In genomic region chr1:192529031-192529755, GRCh38 we compare ENCODE assay signal across 13 cellular contexts. TPM values are rescaled to one million over a fixed set of nuclear protein-coding genes. Genes with fewer than 3 reads are reported as not detected.
DNase-seq lines count a peak whose midpoint lies in the region; ATAC-seq, FAIRE-seq and TF ChIP-seq lines count a peak whose summit lies in the region.
"Had no signal": no experiment of that assay in that cellular context is flagged by ENCODE, and none has a peak within 500 bp of the region (broad histone marks: within the 10 kb centered on the region; RNA-seq: fewer than 3 reads in every experiment).

No MANE protein-coding gene starts in this region.

- peak; percentile 69 for FAIRE-seq in GM12891 (lab: Jason Lieb, UNC)

- peaks cover 18% of the 10 kb centered on the region for H3F3A ChIP-seq in MM.1S (ENCODE audit: insufficient read depth, low read length)
- peaks cover 20% of the 10 kb centered on the region for H3F3A ChIP-seq in smooth muscle cell (ENCODE audit: low read depth)

- no peaks in the 10 kb centered on the region for H3K9me2 ChIP-seq in MM.1S (replicated peaks; ENCODE audit: insufficient read depth, low read length)

- TF ChIP-seq POLR2A in GM12891 (IDR thresholded peaks at IDR 0.05; ENCODE audit: low read depth, low read length) = no peak
- no peak for TF ChIP-seq POLR2A in esophagus muscularis mucosa (IDR thresholded peaks at IDR 0.05; ENCODE audit: low read depth)

- ATAC-seq in GM21825 (IDR thresholded peaks at IDR 0.05; ENCODE audit: unreplicated experiment) = no peak
- ATAC-seq in GM18502 (IDR thresholded peaks at IDR 0.05; ENCODE audit: poor library complexity, unreplicated experiment) = no peak

- H3K4me3 ChIP-seq in MM.1S (ENCODE audit: low read length) (no peak overlapping the region), esophagus muscularis mucosa (no peak overlapping the region), smooth muscle cell (no peak overlapping the region)
- H3K4me3 ChIP-seq: BLaER1 treated with 17β-estradiol and CSF1 and Interleukin-3, amounts not matched to agents 10 nM and 100 nM had no signal

- no peak for TF ChIP-seq EP300 in esophagus muscularis mucosa (IDR thresholded peaks at IDR 0.05)

- peak overlapping the region; percentile 58 for H3K4me2 ChIP-seq in MM.1S (ENCODE audit: low read depth, low read length)
- peak overlapping the region; percentile 76 for H3K4me2 ChIP-seq in smooth muscle cell

- WGBS in esophagus muscularis mucosa = 80% methylated on average over 3 of the region's 3 CpGs
- WGBS in smooth muscle cell (ENCODE audit: low lambda C conversion rate) = 26% methylated on average over 3 of the region's 3 CpGs

- H3K9ac ChIP-seq in MM.1S (ENCODE audit: low read length) (no peak overlapping the region), smooth muscle cell (ENCODE audit: low read depth) (peak overlapping the region; percentile 76)

- H3K27me3 ChIP-seq in MM.1S (replicated peaks; ENCODE audit: insufficient read depth, low read length) = no peaks in the 10 kb centered on the region
- H3K27me3 ChIP-seq in esophagus muscularis mucosa = no peaks in the 10 kb centered on the region
- H3K27me3 ChIP-seq in smooth muscle cell (ENCODE audit: low read depth) = no peaks in the 10 kb centered on the region
- H3K27me3 ChIP-seq: BLaER1 treated with 17β-estradiol and CSF1 and Interleukin-3, amounts not matched to agents 10 nM and 100 nM had no signal

- H3K79me2 ChIP-seq in MM.1S (ENCODE audit: low read length) = no peaks in the 10 kb centered on the region
- H3K79me2 ChIP-seq in smooth muscle cell (ENCODE audit: low read depth) = no peaks in the 10 kb centered on the region

- H3K9me3 ChIP-seq in MM.1S (replicated peaks; ENCODE audit: insufficient read depth, low read length) (no peaks in the 10 kb centered on the region), esophagus muscularis mucosa (no peaks in the 10 kb centered on the region), smooth muscle cell (replicated peaks; ENCODE audit: low read depth) (no peaks in the 10 kb centered on the region)

- no peak overlapping the region for H2AFZ ChIP-seq in MM.1S (ENCODE audit: low read length)
- peak overlapping the region; percentile 45 for H2AFZ ChIP-seq in smooth muscle cell (ENCODE audit: low read depth)

- H4K20me1 ChIP-seq in MM.1S (ENCODE audit: insufficient read depth, low read length) (no peaks in the 10 kb centered on the region), smooth muscle cell (ENCODE audit: low read depth) (no peaks in the 10 kb centered on the region)
- H4K20me1 ChIP-seq: BLaER1 treated with 17β-estradiol and CSF1 and Interleukin-3, amounts not matched to agents 10 nM and 100 nM had no signal

- H3K4me1 ChIP-seq in MM.1S (ENCODE audit: low read length) = peaks cover 36% of the 10 kb centered on the region
- H3K4me1 ChIP-seq in esophagus muscularis mucosa = peaks cover 3 to 67% (median 37%) of the 10 kb centered on the region in 4 donors
- peaks cover 27% of the 10 kb centered on the region for H3K4me1 ChIP-seq in smooth muscle cell (ENCODE audit: low read depth)

- no peaks in the 10 kb centered on the region for H3K36me3 ChIP-seq in MM.1S (replicated peaks; ENCODE audit: insufficient read depth, low read length)
- no peaks in the 10 kb centered on the region for H3K36me3 ChIP-seq in esophagus muscularis mucosa
- H3K36me3 ChIP-seq in smooth muscle cell (ENCODE audit: low read depth) = no peaks in the 10 kb centered on the region
- H3K36me3 ChIP-seq: BLaER1 treated with 17β-estradiol and CSF1 and Interleukin-3, amounts not matched to agents 10 nM and 100 nM had no signal

- TF ChIP-seq CTCF in MM.1S (IDR thresholded peaks at IDR 0.05; ENCODE audit: low read length) (no peak), esophagus muscularis mucosa (IDR thresholded peaks at IDR 0.05) (no peak), smooth muscle cell (IDR thresholded peaks at IDR 0.05; ENCODE audit: borderline replicate concordance, insufficient read depth, poor library complexity, severe bottlenecking) (no peak)

- H3K27ac ChIP-seq in MM.1S (ENCODE audit: low read length) = peak overlapping the region; percentile 74; the same call in 1 of the 2 replicates
- peak overlapping the region; percentile 74 to 83 (median 78) for H3K27ac ChIP-seq in esophagus muscularis mucosa (replicated peaks in 1 of 4)
- peak overlapping the region; percentile 96 for H3K27ac ChIP-seq in smooth muscle cell (ENCODE audit: low read depth)

- intact Hi-C loops in esophagus muscularis mucosa (cut with DNase I) = no loop called here

- DNase-seq in GM12891 (ENCODE audit: insufficient read length, low spot score) (no peak), MM.1S (no peak), esophagus muscularis mucosa (ENCODE audit: extremely low spot score) (no peak), smooth muscle cell (lab: John Stamatoyannopoulos, UW; ENCODE audit: unreplicated experiment) (no peak), RPMI8226 (no peak)
- DNase-seq: central memory CD4-positive, alpha-beta T cell; DMS79 treated with DMSO at 0.1 percent for 48 hours; H9; NCI-H1092; NCI-H2171 treated with DMSO at 0.1 percent for 48 hours had no signal

TF ChIP-seq in GM12891, 5 proteins besides CTCF, POLR2A, EP300 and RAD21:
- no peak for TF ChIP-seq TAF1 (IDR thresholded peaks at IDR 0.05; ENCODE audit: low read depth, low read length)
- TF ChIP-seq PAX5 (IDR thresholded peaks at IDR 0.05; ENCODE audit: insufficient read depth, low read length, severe bottlenecking) = no peak
- TF ChIP-seq POLR2AphosphoS5 (IDR thresholded peaks at IDR 0.05; ENCODE audit: low read depth, low read length) = no peak
- no peak for TF ChIP-seq SPI1 (IDR thresholded peaks at IDR 0.05; ENCODE audit: low read depth, low read length)
- no peak for TF ChIP-seq POU2F2 (IDR thresholded peaks at IDR 0.05; ENCODE audit: low read depth, low read length)

RNA-seq across cellular contexts. Expression of gene RGS1, which starts 46.4 kb away (rescaled TPM):
- 246 TPM for polyA plus RNA-seq in GM12891 (2012; ENCODE audit: low read depth, missing spikeins)
- total RNA-seq in esophagus muscularis mucosa (10 to 100 TPM in 3 of 4 donors, 1 to 10 TPM in 1; 6.1 to 27.7 (median 12.5) TPM), smooth muscle cell (224 and 333 TPM in 2 replicates)
- polyA plus RNA-seq in smooth muscle cell = 88.7 and 119 TPM in 2 replicates
- total RNA-seq: H9 had no signal
